14 cellular contexts compared by ENCODE assay signal in genomic region chr1:226149806-226150205, GRCh38. TPM values are rescaled to one million over a fixed set of nuclear protein-coding genes. Genes with fewer than 3 reads are reported as not detected.
DNase-seq lines count a peak whose midpoint lies in the region; ATAC-seq and TF ChIP-seq lines count a peak whose summit lies in the region.
"Had no signal": no experiment of that assay in that cellular context is flagged by ENCODE, and none has a peak within 500 bp of the region (broad histone marks: within the 10 kb centered on the region; RNA-seq: fewer than 3 reads in every experiment).

No MANE protein-coding gene starts in this region.

- H3K4me1 ChIP-seq in HEK293 (ENCODE audit: control insufficient read depth, insufficient read depth, low read length) (no peaks in the 10 kb centered on the region), foreskin keratinocyte (no peaks in the 10 kb centered on the region), esophagus muscularis mucosa (no peaks in the 10 kb centered on the region), suprapubic skin (no peaks in the 10 kb centered on the region)

- no peak for TF ChIP-seq EP300 in esophagus muscularis mucosa (IDR thresholded peaks at IDR 0.05)
- no peak for TF ChIP-seq EP300 in suprapubic skin (IDR thresholded peaks at IDR 0.05)

- H3K36me3 ChIP-seq in HEK293 (ENCODE audit: control insufficient read depth in 2 of 2, insufficient read depth in 1 of 2, low read length in 2 of 2): peaks cover 55 to 86% of the 10 kb centered on the region in 2 experiments
- peaks cover 23 to 93% (median 70%) of the 10 kb centered on the region in 4 donors for H3K36me3 ChIP-seq in esophagus muscularis mucosa
- peaks cover 80% of the 10 kb centered on the region for H3K36me3 ChIP-seq in suprapubic skin

- intact Hi-C loops in esophagus muscularis mucosa (cut with DNase I): no loop called here

- no peak overlapping the region for H3K27ac ChIP-seq in HEK293 (ENCODE audit: extremely low read depth, low read depth, low read length)
- no peak overlapping the region for H3K27ac ChIP-seq in foreskin keratinocyte
- no peak overlapping the region for H3K27ac ChIP-seq in esophagus muscularis mucosa (replicated peaks in 1 of 4)
- H3K27ac ChIP-seq in suprapubic skin: no peak overlapping the region

- CTCF ChIA-PET in HEK293 (lab: Yijun Ruan, JAX): interaction anchor here (0.6 to 3.5 kb wide), 7 partner anchors 14 to 214 kb away, joined by 3 to 24 read pairs (median 3); no protein-coding TSS in a partner anchor

- H3K4me3 ChIP-seq in AG10803 (ENCODE audit: low read length) (no peak overlapping the region), HEK293 (ENCODE audit: low read depth, low read length) (no peak overlapping the region), esophagus muscularis mucosa (no peak overlapping the region), suprapubic skin (no peak overlapping the region)
- H3K4me3 ChIP-seq: lung had no signal

- TF ChIP-seq POLR2A in esophagus muscularis mucosa (IDR thresholded peaks at IDR 0.05; ENCODE audit: low read depth): no peak
- TF ChIP-seq POLR2A in suprapubic skin (IDR thresholded peaks at IDR 0.05): no peak

- DNase-seq in AG10803 (ENCODE audit: low read depth) (peak; percentile 44), foreskin keratinocyte (peak in 1 of 2 donors; percentile 11), esophagus muscularis mucosa (ENCODE audit: extremely low spot score) (no peak), DMS79 treated with DMSO at 0.1 percent for 48 hours (lab: John Stamatoyannopoulos, UW) (no peak), suprapubic skin (ENCODE audit: low spot score in 2 of 2) (no peak)
- no peak for DNase-seq in stimulated activated CD4-positive, alpha-beta T cell treated with anti-CD3 and anti-CD28 coated beads, Interleukin-12 subunit alpha, Interleukin-12 subunit beta, amount 100 ng/mL, for 4 hours
- DNase-seq: activated naive CD4-positive, alpha-beta T cell treated with anti-CD3 and anti-CD28 coated beads, Interleukin-2, amount 10 ng/mL, durations not matched to agents 7 days and 5 days; CD4-positive, alpha-beta T cell; NCI-H1694 treated with DMSO at 0.1 percent for 48 hours; NCI-H82; SHP77 treated with DMSO at 0.1 percent for 48 hours had no signal

- H3K9me3 ChIP-seq in HEK293 (ENCODE audit: control insufficient read depth, insufficient read depth, low read depth, low read length): no peaks in the 10 kb centered on the region
- H3K9me3 ChIP-seq in esophagus muscularis mucosa: no peaks in the 10 kb centered on the region
- no peaks in the 10 kb centered on the region for H3K9me3 ChIP-seq in suprapubic skin

- peak; percentile 53 for ATAC-seq in SK-N-SH treated with all-trans-retinoic acid at 6 μM for 48 hours
- ATAC-seq in foreskin keratinocyte: no peak

- H3K27me3 ChIP-seq in foreskin keratinocyte (no peaks in the 10 kb centered on the region), esophagus muscularis mucosa (no peaks in the 10 kb centered on the region), suprapubic skin (no peaks in the 10 kb centered on the region)

- POLR2A ChIA-PET in HEK293 (lab: Yijun Ruan, JAX): interaction anchor here (0.8 to 2.1 kb wide), 5 partner anchors 16 to 159 kb away, joined by 3 to 6 read pairs (median 3); partner anchors contain the start of gene LIN9

- 89% methylated on average over 4 of the region's 4 CpGs for WGBS in esophagus muscularis mucosa
- 61% methylated on average over 4 of the region's 4 CpGs for WGBS in suprapubic skin

- TF ChIP-seq CTCF in AG10803 (conservative IDR thresholded peaks at IDR 0.05; ENCODE audit: low read length) (peak; percentile 15; the same call in 1 of the 2 replicates), HEK293 (tag by site-specific recombination; IDR thresholded peaks at IDR 0.05) (no peak), foreskin keratinocyte (conservative IDR thresholded peaks at IDR 0.05) (peak; percentile 26), esophagus muscularis mucosa (IDR thresholded peaks at IDR 0.05) (no peak), suprapubic skin (IDR thresholded peaks at IDR 0.05) (no peak)

TF ChIP-seq in HEK293, 187 proteins besides CTCF, POLR2A, EP300 and RAD21:
- TF ChIP-seq ZNF548 (tag by site-specific recombination; IDR thresholded peaks at IDR 0.05) (no peak), ZNF362 (tag by site-specific recombination; IDR thresholded peaks at IDR 0.05) (peak; percentile 41; the same call in 1 of the 2 replicates), ZNF133 (tag by site-specific recombination; IDR thresholded peaks at IDR 0.05) (no peak)

TF ChIP-seq in SK-N-SH treated with all-trans-retinoic acid at 6 μM for 48 hours, 23 proteins besides CTCF, POLR2A, EP300 and RAD21:
- TF ChIP-seq POU6F1 (CRISPR knock-in tag; IDR thresholded peaks at IDR 0.05; ENCODE audit: borderline replicate concordance, low read depth): no peak

RNA-seq across cellular contexts. Expression of gene ACBD3, which starts 36.7 kb away (rescaled TPM):
- 39.7 and 41.5 TPM in 2 replicates for total RNA-seq in foreskin keratinocyte
- 12.3 and 13.2 TPM in 2 replicates for polyA plus RNA-seq in foreskin keratinocyte
- total RNA-seq in esophagus muscularis mucosa: 10 to 100 TPM; 28.1 to 53.6 (median 32.6) TPM
- total RNA-seq in suprapubic skin: 10 to 100 TPM; 38.0 to 64.5 (median 42.4) TPM

Comparison
In these comparisons a context has a peak if more than half of its experiments do, and no peak if none do; other contexts are left out.
1. CTCF ChIP-seq: peak in AG10803 (single experiment) and foreskin keratinocyte (single experiment); none in HEK293 (single experiment), esophagus muscularis mucosa (0 of 3) and suprapubic skin (0 of 2).